ENCODE assay signal across 8 cellular contexts in the genomic region with DNA sequence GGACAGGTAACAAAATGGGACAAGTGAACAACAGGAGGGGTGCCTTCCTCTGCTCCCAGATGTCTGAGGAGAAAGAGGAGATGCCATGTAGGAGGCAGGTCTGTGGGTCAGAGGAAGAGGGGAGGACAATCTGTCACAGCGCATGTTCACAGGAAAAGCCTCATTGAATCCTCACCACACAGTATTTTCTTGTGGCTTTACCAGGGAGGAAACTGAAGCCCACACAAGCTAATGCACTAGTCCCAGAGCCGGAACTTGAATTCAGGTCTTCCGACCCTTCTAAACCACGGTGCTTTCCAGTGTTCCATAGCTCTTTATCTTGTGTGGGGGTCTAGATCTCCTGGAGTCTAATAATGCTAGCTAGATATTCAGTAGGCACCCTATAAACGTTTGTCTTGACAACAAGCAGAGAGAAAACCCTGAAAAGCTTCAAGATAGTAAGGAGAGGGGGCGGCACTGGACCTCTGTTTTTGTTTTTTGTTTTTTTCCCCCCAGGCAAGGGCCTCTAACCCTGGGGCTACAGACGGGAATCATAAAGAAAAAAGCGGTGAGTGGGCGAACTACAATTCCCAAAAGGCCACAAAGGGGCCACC.
DNase-seq lines count a peak whose midpoint lies in the region; ATAC-seq lines count a peak whose summit lies in the region.

No MANE protein-coding gene starts in this region.

- H3K27ac ChIP-seq in BLaER1 (peak overlapping the region; percentile 87; the same call in 1 of the 2 replicates), rectal smooth muscle tissue (ENCODE audit: low read depth, low read length) (no peak overlapping the region)

- H3K4me2 ChIP-seq in BLaER1, result peak overlapping the region; percentile 99

- H3K9ac ChIP-seq in BLaER1, result peak overlapping the region; percentile 89
- no peak overlapping the region for H3K9ac ChIP-seq in endocrine pancreas (ENCODE audit: control insufficient read depth, insufficient read depth, low read length)
- H3K9ac ChIP-seq in rectal smooth muscle tissue (ENCODE audit: low read length), result no peak overlapping the region

- H3K36me3 ChIP-seq in BLaER1 (peaks cover 33% of the 10 kb centered on the region), endocrine pancreas (ENCODE audit: control insufficient read depth, insufficient read depth, low read length) (peaks cover 3% of the 10 kb centered on the region), rectal smooth muscle tissue (ENCODE audit: control insufficient read depth, insufficient read depth, low read length) (peaks cover 25% of the 10 kb centered on the region)

- H3K9me3 ChIP-seq in BLaER1 (no peaks in the 10 kb centered on the region), endocrine pancreas (ENCODE audit: control insufficient read depth, low read length) (no peaks in the 10 kb centered on the region)

- H3K4me3 ChIP-seq in BLaER1 (peak overlapping the region; percentile 83), endocrine pancreas (ENCODE audit: control insufficient read depth, insufficient read depth, low read length) (peak overlapping the region; percentile 64), rectal smooth muscle tissue (ENCODE audit: low read length) (peak overlapping the region; percentile 77)

- peaks cover 46% of the 10 kb centered on the region for H4K20me1 ChIP-seq in BLaER1

- H3K4me1 ChIP-seq in BLaER1 (peaks cover 92% of the 10 kb centered on the region), endocrine pancreas (ENCODE audit: control insufficient read depth, insufficient read depth, low read length) (peaks cover 4% of the 10 kb centered on the region), rectal smooth muscle tissue (ENCODE audit: control insufficient read depth, insufficient read depth, low read length) (no peaks in the 10 kb centered on the region)

- DNase-seq in RKO (ENCODE audit: low spot score), result peak; percentile 41

- ATAC-seq in GM21526 (IDR thresholded peaks at IDR 0.05; ENCODE audit: low FRiP score, unreplicated experiment), result peak; percentile 5
- no peak for ATAC-seq in GM21786 (IDR thresholded peaks at IDR 0.05; ENCODE audit: unreplicated experiment)
- ATAC-seq in GM19328 (IDR thresholded peaks at IDR 0.05; ENCODE audit: unreplicated experiment), result no peak
- no peak for ATAC-seq in GM18517 (IDR thresholded peaks at IDR 0.05; ENCODE audit: unreplicated experiment)

- H3K27me3 ChIP-seq in BLaER1, result peaks cover 55% of the 10 kb centered on the region
- no peaks in the 10 kb centered on the region for H3K27me3 ChIP-seq in endocrine pancreas (ENCODE audit: control insufficient read depth, insufficient read depth, low read length)
- H3K27me3 ChIP-seq in rectal smooth muscle tissue (ENCODE audit: control insufficient read depth, insufficient read depth, low read length), result peaks cover 18% of the 10 kb centered on the region
